In the genomic region with DNA sequence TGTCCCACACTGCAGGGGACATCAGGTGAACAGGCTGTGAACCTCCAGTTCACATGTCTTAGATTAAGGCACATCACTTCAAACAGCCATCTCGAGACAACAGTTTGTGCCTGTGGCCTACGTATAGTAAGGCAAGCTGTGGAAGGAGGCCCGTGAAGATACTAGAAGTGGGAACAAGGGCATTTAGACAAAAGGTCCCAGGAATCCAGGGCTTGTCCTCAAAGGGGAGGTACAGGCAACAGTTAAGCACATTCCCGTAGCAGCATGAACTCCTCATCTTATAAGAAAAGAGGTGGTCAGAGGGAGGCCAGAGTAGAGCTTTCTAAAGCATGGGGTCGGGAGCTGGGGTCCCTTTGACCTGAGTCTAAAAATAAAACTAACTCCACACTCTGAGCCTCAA, we compare ENCODE assay signal across 14 cellular contexts.
DNase-seq lines count a peak whose midpoint lies in the region; ATAC-seq and TF ChIP-seq lines count a peak whose summit lies in the region.
"Had no signal": no experiment of that assay in that cellular context is flagged by ENCODE, and none has a peak within 500 bp of the region (broad histone marks: within the 10 kb centered on the region; RNA-seq: fewer than 3 reads in every experiment).

No MANE protein-coding gene starts in this region.

- no peak overlapping the region for H4K5ac ChIP-seq in H9 (ENCODE audit: insufficient read length, low read depth, low read length)

- H3K9me3 ChIP-seq in H9 (ENCODE audit: control insufficient read depth, low read depth, low read length) (no peaks in the 10 kb centered on the region), NT2/D1 (ENCODE audit: insufficient read depth, low read length) (no peaks in the 10 kb centered on the region), neuronal stem cell (replicated peaks in 1 of 2; ENCODE audit: control insufficient read depth in 2 of 2, insufficient read depth in 1 of 2, low read depth in 1 of 2, low read length in 2 of 2) (no peaks in the 10 kb centered on the region), colonic mucosa (no peaks in the 10 kb centered on the region)
- H3K9me3 ChIP-seq: BE2C had no signal

- peaks cover 2% of the 10 kb centered on the region for H3K4me1 ChIP-seq in H9 (ENCODE audit: insufficient read depth, low read length)
- no peaks in the 10 kb centered on the region for H3K4me1 ChIP-seq in NT2/D1 (ENCODE audit: insufficient read depth, insufficient read length)
- peaks cover 13 to 23% of the 10 kb centered on the region in 2 donors for H3K4me1 ChIP-seq in neuronal stem cell (ENCODE audit: control insufficient read depth in 2 of 2, insufficient read depth in 1 of 2, low read depth in 1 of 2, low read length in 2 of 2)
- no peaks in the 10 kb centered on the region for H3K4me1 ChIP-seq in colonic mucosa

- TF ChIP-seq CTCF in H9 (conservative IDR thresholded peaks at IDR 0.05) (no peak), colonic mucosa (IDR thresholded peaks at IDR 0.05) (no peak)

- H2AK5ac ChIP-seq in H9 (ENCODE audit: insufficient read length, low read length) (no peak overlapping the region), neuronal stem cell (ENCODE audit: low read depth, low read length) (no peak overlapping the region)

- peaks cover 40 to 71% of the 10 kb centered on the region in 2 experiments for H3K4me1 Mint-ChIP-seq in H9
- H3K4me1 Mint-ChIP-seq: CD4-positive, alpha-beta memory T cell had no signal

- DNase-seq in H9: no peak
- peak; percentile 13 for DNase-seq in NT2/D1 (ENCODE audit: low read depth, low spot score)
- peak; percentile 20 for DNase-seq in iPS DF 19.7 (ENCODE audit: low read depth, low spot score)
- DNase-seq in neuronal stem cell (ENCODE audit: low spot score): peak; percentile 54
- DNase-seq in Right ventricle myocardium superior: no peak
- no peak for DNase-seq in colonic mucosa
- DNase-seq: BE2C; CD4-positive, alpha-beta memory T cell; DMS153; DMS79 treated with DMSO at 0.1 percent for 48 hours; EL had no signal

- no peak overlapping the region for H3T11ph ChIP-seq in H9 (ENCODE audit: low read length)

- H3K27me3 ChIP-seq in H9 (ENCODE audit: insufficient read depth, low read length): no peaks in the 10 kb centered on the region
- no peaks in the 10 kb centered on the region for H3K27me3 ChIP-seq in NT2/D1 (ENCODE audit: insufficient read depth, insufficient read length)
- H3K27me3 ChIP-seq in neuronal stem cell (ENCODE audit: control insufficient read depth in 3 of 3, insufficient read depth in 3 of 3, low read depth in 1 of 3, low read length in 3 of 3): no peaks in the 10 kb centered on the region
- no peaks in the 10 kb centered on the region for H3K27me3 ChIP-seq in colonic mucosa
- H3K27me3 ChIP-seq: BE2C had no signal

- H2BK120ac ChIP-seq in H9 (ENCODE audit: low read depth, low read length, poor library complexity, severe bottlenecking) (no peak overlapping the region), neuronal stem cell (ENCODE audit: low read depth, low read length) (no peak overlapping the region)

- no peak overlapping the region for H2BK15ac ChIP-seq in H9 (ENCODE audit: low read depth, low read length)
- H2BK15ac ChIP-seq in neuronal stem cell (ENCODE audit: low read length): no peak overlapping the region

- no CpG with 5 or more reads among the region's 5 CpGs for WGBS in H9 (ENCODE audit: extremely low coverage, insufficient read length, low lambda C conversion rate)
- WGBS in neuronal stem cell (ENCODE audit: extremely low coverage in 2 of 2, insufficient read length in 2 of 2, insufficient replicate concordance in 1 of 2), 2 donors: no CpG with 5 or more reads among the region's 5 CpGs

- H3K79me1 ChIP-seq in H9 (ENCODE audit: insufficient read depth, low read depth, low read length, poor library complexity, severe bottlenecking) (no peaks in the 10 kb centered on the region), neuronal stem cell (ENCODE audit: low read depth, low read length) (no peaks in the 10 kb centered on the region)

- H3K23me2 ChIP-seq in H9 (ENCODE audit: insufficient read length, low read depth, low read length, poor library complexity, severe bottlenecking): no peaks in the 10 kb centered on the region

- no peaks in the 10 kb centered on the region for H3K27me3 Mint-ChIP-seq in H9 (ENCODE audit: low read depth)

- peaks cover 0 to 4% (median 0%) of the 10 kb centered on the region in 3 experiments; a peak in 3 of 7 replicates for H3K36me3 Mint-ChIP-seq in H9 (ENCODE audit: insufficient read depth in 1 of 3, low read depth in 3 of 3)
- H3K36me3 Mint-ChIP-seq: CD4-positive, alpha-beta memory T cell; IgD-negative memory B cell had no signal

- H4K8ac ChIP-seq in H9 (replicated peaks; ENCODE audit: insufficient read length, low read depth, low read length): no peak overlapping the region
- H4K8ac ChIP-seq in neuronal stem cell (ENCODE audit: low read depth, low read length): no peak overlapping the region

- H3K14ac ChIP-seq in H9 (ENCODE audit: insufficient read depth, low read length) (no peak overlapping the region), neuronal stem cell (ENCODE audit: low read length) (no peak overlapping the region)

- H3K4ac ChIP-seq in H9 (ENCODE audit: low read depth, low read length) (no peak overlapping the region), neuronal stem cell (ENCODE audit: low read length) (no peak overlapping the region)

- H3K18ac ChIP-seq in H9 (ENCODE audit: insufficient read length, low read depth, low read length) (no peak overlapping the region), neuronal stem cell (ENCODE audit: low read length) (no peak overlapping the region)

- ATAC-seq in GM21381 (IDR thresholded peaks at IDR 0.05; ENCODE audit: unreplicated experiment): no peak
- ATAC-seq in Right ventricle myocardium superior (ENCODE audit: poor library complexity): no peak

- no peaks in the 10 kb centered on the region for H3K79me2 ChIP-seq in H9 (ENCODE audit: insufficient read depth, low read length)

- H3K4me2 ChIP-seq in H9 (ENCODE audit: insufficient read depth, insufficient read length, low read length) (no peak overlapping the region), neuronal stem cell (ENCODE audit: insufficient read depth, low read length, poor library complexity, severe bottlenecking) (no peak overlapping the region)

- peak overlapping the region in 1 of 2 experiments; percentile 28; a peak in 1 of 5 replicates for H3K4me3 Mint-ChIP-seq in H9
- H3K4me3 Mint-ChIP-seq: CD4-positive, alpha-beta memory T cell; IgD-negative memory B cell had no signal

- no peak overlapping the region for H2AFZ ChIP-seq in H9 (ENCODE audit: low read length)
- peak overlapping the region; percentile 40 for H2AFZ ChIP-seq in neuronal stem cell (ENCODE audit: low read length)

- H2BK5ac ChIP-seq in H9 (ENCODE audit: insufficient read length, low read length) (no peak overlapping the region), neuronal stem cell (ENCODE audit: low read length) (no peak overlapping the region)

- no peak overlapping the region for H3K9ac ChIP-seq in H9 (ENCODE audit: extremely low read depth, insufficient read length, low read length)
- H3K9ac ChIP-seq in NT2/D1 (ENCODE audit: insufficient read length, low read depth): no peak overlapping the region
- H3K9ac ChIP-seq in neuronal stem cell (ENCODE audit: low read depth, low read length, poor library complexity): no peak overlapping the region
- no peak overlapping the region for H3K9ac ChIP-seq in colonic mucosa (ENCODE audit: low read depth in 2 of 2, low read length in 2 of 2)

- H2BK12ac ChIP-seq in H9 (ENCODE audit: insufficient read length, low read depth, low read length): no peak overlapping the region
- no peak overlapping the region for H2BK12ac ChIP-seq in neuronal stem cell (ENCODE audit: low read length)

- H4K91ac ChIP-seq in H9 (ENCODE audit: insufficient read length, low read depth, low read length) (no peak overlapping the region), neuronal stem cell (ENCODE audit: low read depth, low read length, poor library complexity) (no peak overlapping the region)

- H3K27ac Mint-ChIP-seq in H9: peak overlapping the region; percentile 71 to 98 (median 87)
- H3K27ac Mint-ChIP-seq: CD4-positive, alpha-beta memory T cell; IgD-negative memory B cell had no signal

- H4K20me1 ChIP-seq in H9 (ENCODE audit: control insufficient read depth, insufficient read depth, insufficient read length): no peaks in the 10 kb centered on the region

- H3K23ac ChIP-seq in H9 (ENCODE audit: insufficient read length, low read depth, low read length) (no peak overlapping the region), neuronal stem cell (ENCODE audit: low read depth, low read length, poor library complexity) (no peak overlapping the region)

- H3K9me3 Mint-ChIP-seq in H9: no peaks in the 10 kb centered on the region; a peak in 1 of 5 replicates
- H3K9me3 Mint-ChIP-seq: IgD-negative memory B cell had no signal

- intact Hi-C loops in Right ventricle myocardium superior (cut with DNase I): no loop called here
- intact Hi-C loops in colonic mucosa (cut with DNase I): no loop called here

- H3K4me3 ChIP-seq in NT2/D1 (ENCODE audit: insufficient read length, low read depth): no peak overlapping the region
- no peak overlapping the region for H3K4me3 ChIP-seq in neuronal stem cell (ENCODE audit: low read length in 2 of 2)
- no peak overlapping the region for H3K4me3 ChIP-seq in colonic mucosa

- no peak overlapping the region for H2BK20ac ChIP-seq in H9 (ENCODE audit: low read depth, low read length, poor library complexity, severe bottlenecking)

- no peak overlapping the region for H3K27ac ChIP-seq in H9 (ENCODE audit: insufficient read length, low read depth, low read length)
- peak overlapping the region; percentile 81 for H3K27ac ChIP-seq in neuronal stem cell (replicated peaks; ENCODE audit: low read length)
- H3K27ac ChIP-seq in colonic mucosa: no peak overlapping the region
- H3K27ac ChIP-seq: C4-2B had no signal

- H3K36me3 ChIP-seq in NT2/D1 (ENCODE audit: insufficient read depth, insufficient read length, low read length) (no peaks in the 10 kb centered on the region), neuronal stem cell (replicated peaks in 1 of 2; ENCODE audit: control insufficient read depth in 2 of 2, insufficient read depth in 2 of 2, low read length in 2 of 2) (no peaks in the 10 kb centered on the region), colonic mucosa (no peaks in the 10 kb centered on the region)
- H3K36me3 ChIP-seq: BE2C had no signal

- no peak overlapping the region for H3K56ac ChIP-seq in H9 (ENCODE audit: insufficient read length, low read depth, low read length)

Comparison
In these comparisons a context has a peak if more than half of its experiments do, and no peak if none do; other contexts are left out.
1. DNase-seq: peak in NT2/D1 (single experiment), iPS DF 19.7 (single experiment) and neuronal stem cell (single experiment); none in H9 (single experiment), Right ventricle myocardium superior (single experiment) and colonic mucosa (single experiment).